In genomic region chr7:73360590-73360989, GRCh38 we compare ENCODE assay signal across 13 cellular contexts. TPM values are rescaled to one million over a fixed set of nuclear protein-coding genes. Genes with fewer than 3 reads are reported as not detected.
"Had no signal": no experiment of that assay in that cellular context is flagged by ENCODE, and none has a peak within 500 bp of the region (broad histone marks: within the 10 kb centered on the region; RNA-seq: fewer than 3 reads in every experiment).

No MANE protein-coding gene starts in this region.

RNA-seq across cellular contexts. Expression of gene FKBP6, which starts 32.6 kb away (rescaled TPM):
- total RNA-seq: activated B cell treated with CpG ODN at 0.5 μM for 24 hours; activated CD4-positive, alpha-beta memory T cell treated with anti-CD3 and anti-CD28 coated beads for 36 hours; activated CD4-positive, alpha-beta memory T cell treated with anti-CD3 and anti-CD28 coated beads, Interleukin-2, amount 10 ng/mL, durations not matched to agents 7 days and 5 days; activated CD4-positive, alpha-beta T cell treated with anti-CD3 and anti-CD28 coated beads for 36 hours; activated CD4-positive, alpha-beta T cell treated with anti-CD3 and anti-CD28 coated beads, Interleukin-2, amount 10 ng/mL, durations not matched to agents 24 days and 14 days; activated CD4-positive, alpha-beta T cell treated with anti-CD3 and anti-CD28 coated beads, Interleukin-2, amount 10 ng/mL, durations not matched to agents 7 days and 5 days; activated CD8-positive, alpha-beta memory T cell treated with anti-CD3 and anti-CD28 coated beads for 36 hours; activated CD8-positive, alpha-beta memory T cell treated with anti-CD3 and anti-CD28 coated beads, Interleukin-2, amount 10 ng/mL, durations not matched to agents 7 days and 5 days; activated CD8-positive, alpha-beta T cell treated with anti-CD3 and anti-CD28 coated beads for 36 hours; activated CD8-positive, alpha-beta T cell treated with anti-CD3 and anti-CD28 coated beads, Interleukin-2, amount 10 ng/mL, durations not matched to agents 7 days and 5 days; T-helper 1 cell treated with Interleukin-12 subunit alpha and Interleukin-12 subunit beta and Interleukin-4 antibody, amounts not matched to agents 30 ng/mL and 1 ng/mL, for 36 hours; T-helper 17 cell; T-helper 2 cell treated with Interferon-gamma antibody and Interleukin-4, amounts not matched to agents 100 ng/mL and 5 ng/mL, for 36 hours had no signal

RNA-seq across cellular contexts. Expression of gene TRIM50, which starts 32.7 kb away (rescaled TPM):
- total RNA-seq: activated B cell treated with CpG ODN at 0.5 μM for 24 hours; activated CD4-positive, alpha-beta memory T cell treated with anti-CD3 and anti-CD28 coated beads for 36 hours; activated CD4-positive, alpha-beta memory T cell treated with anti-CD3 and anti-CD28 coated beads, Interleukin-2, amount 10 ng/mL, durations not matched to agents 7 days and 5 days; activated CD4-positive, alpha-beta T cell treated with anti-CD3 and anti-CD28 coated beads for 36 hours; activated CD4-positive, alpha-beta T cell treated with anti-CD3 and anti-CD28 coated beads, Interleukin-2, amount 10 ng/mL, durations not matched to agents 24 days and 14 days; activated CD4-positive, alpha-beta T cell treated with anti-CD3 and anti-CD28 coated beads, Interleukin-2, amount 10 ng/mL, durations not matched to agents 7 days and 5 days; activated CD8-positive, alpha-beta memory T cell treated with anti-CD3 and anti-CD28 coated beads for 36 hours; activated CD8-positive, alpha-beta memory T cell treated with anti-CD3 and anti-CD28 coated beads, Interleukin-2, amount 10 ng/mL, durations not matched to agents 7 days and 5 days; activated CD8-positive, alpha-beta T cell treated with anti-CD3 and anti-CD28 coated beads for 36 hours; activated CD8-positive, alpha-beta T cell treated with anti-CD3 and anti-CD28 coated beads, Interleukin-2, amount 10 ng/mL, durations not matched to agents 7 days and 5 days; T-helper 1 cell treated with Interleukin-12 subunit alpha and Interleukin-12 subunit beta and Interleukin-4 antibody, amounts not matched to agents 30 ng/mL and 1 ng/mL, for 36 hours; T-helper 17 cell; T-helper 2 cell treated with Interferon-gamma antibody and Interleukin-4, amounts not matched to agents 100 ng/mL and 5 ng/mL, for 36 hours had no signal
